In genomic region chr10:131859341-131860020, GRCh38 we compare ENCODE assay signal across 17 cellular contexts.
"Had no signal": no experiment of that assay in that cellular context is flagged by ENCODE, and none has a peak within 500 bp of the region (broad histone marks: within the 10 kb centered on the region; RNA-seq: fewer than 3 reads in every experiment).

No MANE protein-coding gene starts in this region.

- H3K36me3 ChIP-seq: right atrium auricular region, suprapubic skin, upper lobe of left lung had no signal

- H3K4me1 ChIP-seq: right atrium auricular region, suprapubic skin, upper lobe of left lung had no signal

- ATAC-seq: body of pancreas; left cardiac atrium; mucosa of descending colon; naive thymus-derived CD8-positive, alpha-beta T cell had no signal

- H3K9me3 ChIP-seq: body of pancreas, mucosa of descending colon, right atrium auricular region, suprapubic skin, upper lobe of left lung had no signal

- H3K9me3 Mint-ChIP-seq: activated B cell treated with CpG ODN at 0.5 μM for 24 hours; activated CD4-positive, alpha-beta T cell treated with anti-CD3 and anti-CD28 coated beads, Interleukin-2, amount 10 ng/mL, durations not matched to agents 7 days and 5 days; naive thymus-derived CD8-positive, alpha-beta T cell; stimulated activated naive CD8-positive, alpha-beta T cell treated with anti-CD3 and anti-CD28 coated beads, Interleukin-15, Interleukin-2, amounts not matched to agents 100 ng/mL and 50 ng/mL, for 24 hours; T-helper 2 cell treated with Interferon-gamma antibody and Interleukin-4, amounts not matched to agents 5 μg/mL and 100 μg/mL, for 36 hours had no signal

- H3K36me3 Mint-ChIP-seq: activated naive CD8-positive, alpha-beta T cell; naive thymus-derived CD8-positive, alpha-beta T cell had no signal

- H3K4me3 Mint-ChIP-seq: activated B cell treated with CpG ODN at 0.5 μM for 24 hours; activated CD4-positive, alpha-beta T cell treated with anti-CD3 and anti-CD28 coated beads, Interleukin-2, amount 10 ng/mL, durations not matched to agents 7 days and 5 days; activated naive CD8-positive, alpha-beta T cell; naive thymus-derived CD8-positive, alpha-beta T cell; stimulated activated naive CD8-positive, alpha-beta T cell treated with anti-CD3 and anti-CD28 coated beads, Interleukin-15, Interleukin-2, amounts not matched to agents 100 ng/mL and 50 ng/mL, for 24 hours; T-helper 2 cell treated with Interferon-gamma antibody and Interleukin-4, amounts not matched to agents 5 μg/mL and 100 μg/mL, for 36 hours had no signal

- H3K27me3 ChIP-seq: body of pancreas, right atrium auricular region, upper lobe of left lung had no signal

- H3K27ac Mint-ChIP-seq: activated B cell treated with CpG ODN at 0.5 μM for 24 hours; activated CD4-positive, alpha-beta T cell treated with anti-CD3 and anti-CD28 coated beads, Interleukin-2, amount 10 ng/mL, durations not matched to agents 7 days and 5 days; activated naive CD8-positive, alpha-beta T cell; naive thymus-derived CD8-positive, alpha-beta T cell; stimulated activated naive CD8-positive, alpha-beta T cell treated with anti-CD3 and anti-CD28 coated beads, Interleukin-15, Interleukin-2, amounts not matched to agents 100 ng/mL and 50 ng/mL, for 24 hours; T-helper 2 cell treated with Interferon-gamma antibody and Interleukin-4, amounts not matched to agents 5 μg/mL and 100 μg/mL, for 36 hours had no signal

- H3K4me3 ChIP-seq: body of pancreas, mucosa of descending colon, right atrium auricular region, suprapubic skin, upper lobe of left lung had no signal

- DNase-seq: activated B cell treated with CpG ODN at 0.5 μM for 24 hours; activated CD4-positive, alpha-beta T cell treated with anti-CD3 and anti-CD28 coated beads, Interleukin-2, amount 10 ng/mL, durations not matched to agents 7 days and 5 days; amniotic stem cell; body of pancreas; effector memory CD4-positive, alpha-beta T cell; foreskin melanocyte; left cardiac atrium; mucosa of descending colon; small intestine had no signal

- H3K4me1 Mint-ChIP-seq: activated B cell treated with CpG ODN at 0.5 μM for 24 hours; activated CD4-positive, alpha-beta T cell treated with anti-CD3 and anti-CD28 coated beads, Interleukin-2, amount 10 ng/mL, durations not matched to agents 7 days and 5 days had no signal

- H3K27ac ChIP-seq: body of pancreas, epithelial cell of prostate, right atrium auricular region, suprapubic skin, upper lobe of left lung had no signal
